ENCODE assay signal across 8 cellular contexts in genomic region chr7:67302113-67303039, GRCh38.
DNase-seq lines count a peak whose midpoint lies in the region; ATAC-seq and TF ChIP-seq lines count a peak whose summit lies in the region.

No MANE protein-coding gene starts in this region.

- H3K36me3 ChIP-seq in BE2C = peaks cover 8% of the 10 kb centered on the region; the same call in 1 of the 2 replicates

- no peaks in the 10 kb centered on the region for H3K4me1 ChIP-seq in BE2C

- H3K4me3 ChIP-seq in BE2C (ENCODE audit: low read depth, low read length) (peak overlapping the region; percentile 77), coronary artery (peak overlapping the region; percentile 95)

- no peaks in the 10 kb centered on the region for H3K27me3 ChIP-seq in BE2C

- DNase-seq in BE2C (peak; percentile 99), GM19238 (ENCODE audit: insufficient read length, low spot score) (peak; percentile 94), NCI-H524 (lab: John Stamatoyannopoulos, UW) (peak; percentile 98 to 99), coronary artery (ENCODE audit: low spot score) (peak; percentile 99), left colon (peak; percentile 100)
- DNase-seq in activated CD4-positive, alpha-beta T cell treated with anti-CD3 and anti-CD28 coated beads for 48 hours = peak; percentile 99
- DNase-seq in stimulated activated CD4-positive, alpha-beta T cell treated with anti-CD3 and anti-CD28 coated beads, Interleukin-1b, Interleukin-23, amount 100 ng/mL, for 48 hours = peak; percentile 98

- peak; percentile 11; the same call in 1 of the 2 replicates for TF ChIP-seq CTCF in BE2C (IDR thresholded peaks at IDR 0.05; ENCODE audit: low read depth, low read length)
- no peak for TF ChIP-seq CTCF in coronary artery (IDR thresholded peaks at IDR 0.05)

- intact Hi-C loops in left colon (cut with DNase I, micrococcal nuclease) = no loop called here

- H3K9me3 ChIP-seq in BE2C = no peaks in the 10 kb centered on the region

- peak overlapping the region; percentile 89 to 90 for H3K27ac ChIP-seq in coronary artery

- ATAC-seq in HG03442 (IDR thresholded peaks at IDR 0.05; ENCODE audit: unreplicated experiment) = peak; percentile 82
- peak; percentile 92 for ATAC-seq in left colon

Comparison
In these comparisons a context has a peak if more than half of its experiments do, and no peak if none do; other contexts are left out.
1. Peak in every context shown above with its lines: DNase-seq, ATAC-seq, H3K4me3 ChIP-seq and H3K27ac ChIP-seq.